In genomic region chr6:137869781-137870180, GRCh38 we compare ENCODE assay signal across 11 cellular contexts. TPM values are rescaled to one million over a fixed set of nuclear protein-coding genes. Genes with fewer than 3 reads are reported as not detected.
A peak's percentile ranks its signal among the peaks of the same experiment; 100 is the strongest.
DNase-seq lines count a peak whose midpoint lies in the region; ATAC-seq and TF ChIP-seq lines count a peak whose summit lies in the region.
"Had no signal": no experiment of that assay in that cellular context is flagged by ENCODE, and none has a peak within 500 bp of the region (broad histone marks: within the 10 kb centered on the region; RNA-seq: fewer than 3 reads in every experiment).

No MANE protein-coding gene starts in this region.

- no peak for TF ChIP-seq CTCF in GM12865 (IDR thresholded peaks at IDR 0.05; ENCODE audit: insufficient read depth, low read depth, low read length, missing control alignments)
- no peak for TF ChIP-seq CTCF in esophagus muscularis mucosa (IDR thresholded peaks at IDR 0.05)

- ATAC-seq in T-cell (replicated peaks in 1 of 4) (no peak), GM21825 (IDR thresholded peaks at IDR 0.05; ENCODE audit: unreplicated experiment) (no peak), HG03108 (IDR thresholded peaks at IDR 0.05; ENCODE audit: unreplicated experiment) (no peak)
- ATAC-seq: pancreas had no signal

- H3K27me3 Mint-ChIP-seq in T-cell, result no peaks in the 10 kb centered on the region

- H3K4me3 Mint-ChIP-seq in T-cell, result peak overlapping the region; percentile 92 to 98 (median 96)

- H3K4me1 Mint-ChIP-seq in T-cell, result peaks cover 78 to 81% (median 79%) of the 10 kb centered on the region in 3 donors

- H3K27ac Mint-ChIP-seq in T-cell, result peak overlapping the region; percentile 95 to 98

- DNase-seq in GM12865 (ENCODE audit: low read depth), result no peak
- DNase-seq in T-cell, result no peak
- no peak for DNase-seq in esophagus muscularis mucosa (ENCODE audit: extremely low spot score)
- no peak for DNase-seq in skeletal muscle cell (ENCODE audit: low read depth)
- DNase-seq in NCI-H1092 (lab: John Stamatoyannopoulos, UW), result no peak
- DNase-seq in NK-92 (lab: John Stamatoyannopoulos, UW; ENCODE audit: unreplicated experiment), result no peak
- DNase-seq: glutamatergic neuron, pancreas, SW 1271 had no signal

- no peaks in the 10 kb centered on the region for H3K27me3 ChIP-seq in esophagus muscularis mucosa
- H3K27me3 ChIP-seq: pancreas had no signal

- H3K36me3 Mint-ChIP-seq in T-cell, result peaks cover 60% of the 10 kb centered on the region

- POLR2A ChIA-PET in T-cell (lab: Charles Lee), result interaction anchor here (0.6 to 9.2 kb wide), 26 partner anchors 8 to 1966 kb away, joined by 3 to 204 read pairs (median 4); no protein-coding TSS in a partner anchor

- peak overlapping the region; percentile 2 to 94 (median 92) for H3K27ac ChIP-seq in esophagus muscularis mucosa (replicated peaks in 1 of 4)

- no peaks in the 10 kb centered on the region for H3K9me3 ChIP-seq in esophagus muscularis mucosa
- H3K9me3 ChIP-seq: pancreas had no signal

- no peak for TF ChIP-seq POLR2A in esophagus muscularis mucosa (IDR thresholded peaks at IDR 0.05; ENCODE audit: low read depth)

- H3K4me1 ChIP-seq in esophagus muscularis mucosa, result peaks cover 31 to 77% (median 74%) of the 10 kb centered on the region in 4 donors

- intact Hi-C loops in esophagus muscularis mucosa (cut with DNase I), result loop anchor here (5.0 to 10.0 kb wide), 4 partner anchors 47 to 235 kb away; partner anchors contain the start of gene PERP

- H3K36me3 ChIP-seq in esophagus muscularis mucosa, result peaks cover 2 to 16% (median 4%) of the 10 kb centered on the region in 4 donors

- no peak for TF ChIP-seq EP300 in esophagus muscularis mucosa (IDR thresholded peaks at IDR 0.05)

- no peaks in the 10 kb centered on the region for H3K9me3 Mint-ChIP-seq in T-cell

- H3K4me3 ChIP-seq in GM12865 (ENCODE audit: low read depth, low read length) (peak overlapping the region; percentile 81), esophagus muscularis mucosa (peak overlapping the region; percentile 70 to 93 (median 88)), skeletal muscle cell (ENCODE audit: low read depth, low read length) (peak overlapping the region; percentile 97)

- CTCF ChIA-PET in T-cell (lab: Charles Lee), result interaction anchor here in 1 of 2 donors (1.2 to 7.9 kb wide), 10 partner anchors 12 to 164 kb away, joined by 3 to 52 read pairs (median 6); no protein-coding TSS in a partner anchor

- 83% methylated on average over 1 of the region's 1 CpG for WGBS in esophagus muscularis mucosa

RNA-seq across cellular contexts. Expression of gene TNFAIP3, which starts 2.7 kb away (rescaled TPM):
- total RNA-seq in T-cell (1,000 to 10,000 TPM in 2 of 5 donors, 100 to 1,000 TPM in 3; 109 to 2,994 (median 145) TPM), esophagus muscularis mucosa (10 to 100 TPM; 21.0 to 54.3 (median 29.8) TPM)
